8 cellular contexts compared by ENCODE assay signal in genomic region chr17:7922499-7923289, GRCh38. TPM values are rescaled to one million over a fixed set of nuclear protein-coding genes. Genes with fewer than 3 reads are reported as not detected.
DNase-seq lines count a peak whose midpoint lies in the region; ATAC-seq and TF ChIP-seq lines count a peak whose summit lies in the region.

No MANE protein-coding gene starts in this region.

- H3K4me1 Mint-ChIP-seq in activated naive CD4-positive, alpha-beta T cell treated with anti-CD3 and anti-CD28 coated beads for 36 hours (ENCODE audit: low read depth): peaks cover 14% of the 10 kb centered on the region

- TF ChIP-seq CTCF in stomach (IDR thresholded peaks at IDR 0.05): no peak

- H3K9me3 Mint-ChIP-seq in activated naive CD4-positive, alpha-beta T cell treated with anti-CD3 and anti-CD28 coated beads for 36 hours: no peaks in the 10 kb centered on the region

- peak overlapping the region; percentile 80 for H3K27ac Mint-ChIP-seq in activated naive CD4-positive, alpha-beta T cell treated with anti-CD3 and anti-CD28 coated beads for 36 hours

- H3K27me3 Mint-ChIP-seq in activated naive CD4-positive, alpha-beta T cell treated with anti-CD3 and anti-CD28 coated beads for 36 hours (ENCODE audit: low read depth): no peaks in the 10 kb centered on the region

- H3K4me3 ChIP-seq in stomach: peak overlapping the region; percentile 44 to 55 (median 46)

- TF ChIP-seq EP300 in stomach (IDR thresholded peaks at IDR 0.05): no peak

- peak in 2 of 4 donors; percentile 50 to 59 for TF ChIP-seq POLR2A in stomach (IDR thresholded peaks at IDR 0.05)

- ATAC-seq in GM21825 (IDR thresholded peaks at IDR 0.05; ENCODE audit: unreplicated experiment): no peak

- DNase-seq in DMS53 (lab: John Stamatoyannopoulos, UW) (peak; percentile 94), NCI-H748 (lab: John Stamatoyannopoulos, UW; ENCODE audit: unreplicated experiment) (peak; percentile 80), germinal center (ENCODE audit: low spot score) (peak; percentile 81), occipital lobe (lab: John Stamatoyannopoulos, UW) (peak; percentile 72), stomach (peak; percentile 89), NCI-H524 (lab: John Stamatoyannopoulos, UW) (no peak)
- DNase-seq in activated naive CD4-positive, alpha-beta T cell treated with anti-CD3 and anti-CD28 coated beads for 36 hours: peak; percentile 90

- no peaks in the 10 kb centered on the region for H3K9me3 ChIP-seq in stomach

- H3K27ac ChIP-seq in stomach: peak overlapping the region; percentile 37 to 83 (median 70)

- intact Hi-C loops in activated naive CD4-positive, alpha-beta T cell treated with anti-CD3 and anti-CD28 coated beads for 36 hours (cut with micrococcal nuclease): loop anchor here (1.0 kb wide), 1 partner anchor 10 kb away; the partner anchor contains the start of gene CNTROB
- intact Hi-C loops in stomach (cut with DNase I; ENCODE audit: low total_unique reads): no loop called here

- H3K27me3 ChIP-seq in stomach: no peaks in the 10 kb centered on the region

- no peaks in the 10 kb centered on the region for H3K36me3 ChIP-seq in stomach

- peaks cover 12 to 15% (median 15%) of the 10 kb centered on the region in 4 donors for H3K4me1 ChIP-seq in stomach

- peak overlapping the region; percentile 73 for H3K4me3 Mint-ChIP-seq in activated naive CD4-positive, alpha-beta T cell treated with anti-CD3 and anti-CD28 coated beads for 36 hours

- WGBS in stomach, 5 donors: 4 to 9% (median 6%) methylated on average over 22 to 42 of the region's 42 CpGs

- CTCF ChIA-PET in activated naive CD4-positive, alpha-beta T cell treated with anti-CD3 and anti-CD28 coated beads for 36 hours (lab: Charles Lee): interaction anchor here (1.1 to 4.6 kb wide), 4 partner anchors 9 to 70 kb away, joined by 3 to 19 read pairs (median 4); partner anchors contain the start of genes CNTROB and TRAPPC1

- no peaks in the 10 kb centered on the region for H3K36me3 Mint-ChIP-seq in activated naive CD4-positive, alpha-beta T cell treated with anti-CD3 and anti-CD28 coated beads for 36 hours (ENCODE audit: low read depth)

RNA-seq across cellular contexts. Expression of gene RNF227, which starts 6.6 kb away (rescaled TPM):
- 1 to 10 TPM; 3.1 to 3.8 TPM for total RNA-seq in activated naive CD4-positive, alpha-beta T cell treated with anti-CD3 and anti-CD28 coated beads for 36 hours
- total RNA-seq in occipital lobe (7.3 TPM), stomach (1 to 10 TPM in 4 of 5 donors, not detected in 1; 1.0 to 9.3 (median 6.0) TPM)
- 1 to 10 TPM; 1.1 to 3.4 (median 1.2) TPM for polyA plus RNA-seq in stomach

RNA-seq across cellular contexts. Expression of gene KCNAB3, which starts 7.0 kb away (rescaled TPM):
- 1 to 10 TPM; 2.2 TPM for total RNA-seq in activated naive CD4-positive, alpha-beta T cell treated with anti-CD3 and anti-CD28 coated beads for 36 hours
- total RNA-seq in occipital lobe: 2.7 TPM
- total RNA-seq in stomach: 1 to 10 TPM in 3 of 5 donors, under 1 TPM in 1, not detected in 1; 0.37 to 7.8 (median 4.9) TPM
- 1 to 10 TPM in 1 of 3 donors, under 1 TPM in 2; 0.31 to 2.9 (median 0.87) TPM for polyA plus RNA-seq in stomach

RNA-seq across cellular contexts. Expression of gene TRAPPC1, which starts 9.1 kb away (rescaled TPM):
- 100 to 1,000 TPM; 162 to 172 TPM for total RNA-seq in activated naive CD4-positive, alpha-beta T cell treated with anti-CD3 and anti-CD28 coated beads for 36 hours
- total RNA-seq in occipital lobe: 22.3 TPM
- 10 to 100 TPM; 20.2 to 90.7 (median 43.2) TPM for total RNA-seq in stomach
- polyA plus RNA-seq in stomach: 100 to 1,000 TPM; 111 to 148 (median 116) TPM

RNA-seq across cellular contexts. Expression of gene CNTROB, which starts 9.3 kb away (rescaled TPM):
- total RNA-seq in activated naive CD4-positive, alpha-beta T cell treated with anti-CD3 and anti-CD28 coated beads for 36 hours: 10 to 100 TPM; 49.3 to 56.3 TPM
- 23.4 TPM for total RNA-seq in occipital lobe
- total RNA-seq in stomach: 100 to 1,000 TPM in 1 of 5 donors, 10 to 100 TPM in 4; 12.9 to 146 (median 29.5) TPM
- 10 to 100 TPM; 15.3 to 24.2 (median 20.0) TPM for polyA plus RNA-seq in stomach

RNA-seq across cellular contexts. Expression of gene CHD3, which starts 34.1 kb away (rescaled TPM):
- 100 to 1,000 TPM; 180 to 185 TPM for total RNA-seq in activated naive CD4-positive, alpha-beta T cell treated with anti-CD3 and anti-CD28 coated beads for 36 hours
- total RNA-seq in occipital lobe (337 TPM), stomach (100 to 1,000 TPM in 1 of 5 donors, 10 to 100 TPM in 4; 43.0 to 190 (median 60.7) TPM)
- polyA plus RNA-seq in stomach: 10 to 100 TPM; 51.9 to 97.3 (median 69.1) TPM

Comparison
In these comparisons a context has a peak if more than half of its experiments do, and no peak if none do; other contexts are left out.
1. DNase-seq: peak in DMS53 (single experiment), NCI-H748 (single experiment), activated naive CD4-positive, alpha-beta T cell treated with anti-CD3 and anti-CD28 coated beads for 36 hours (single experiment), germinal center (single experiment), occipital lobe (single experiment) and stomach (single experiment); none in NCI-H524 (0 of 2).